In genomic region chr20:18729426-18729825, GRCh38 we compare ENCODE assay signal across 18 cellular contexts.
DNase-seq lines count a peak whose midpoint lies in the region; ATAC-seq and TF ChIP-seq lines count a peak whose summit lies in the region.
"Had no signal": no experiment of that assay in that cellular context is flagged by ENCODE, and none has a peak within 500 bp of the region (broad histone marks: within the 10 kb centered on the region; RNA-seq: fewer than 3 reads in every experiment).

No MANE protein-coding gene starts in this region.

- no peak for ATAC-seq in central memory CD8-positive, alpha-beta T cell (replicated peaks; ENCODE audit: extremely low read depth, poor library complexity, severe bottlenecking)
- no peak for ATAC-seq in HG03135 (IDR thresholded peaks at IDR 0.05; ENCODE audit: unreplicated experiment)
- ATAC-seq: CD8-positive, alpha-beta T cell; T-cell had no signal

- no peak for DNase-seq in central memory CD8-positive, alpha-beta T cell (ENCODE audit: low spot score in 2 of 2)
- DNase-seq in neuronal stem cell (ENCODE audit: low spot score), result no peak
- DNase-seq in CD1c-positive myeloid dendritic cell (ENCODE audit: extremely low spot score), result no peak
- no peak for DNase-seq in stimulated activated CD4-positive, alpha-beta T cell treated with anti-CD3 and anti-CD28 coated beads, Interleukin-4, amount 100 ng/mL, for 24 hours
- no peak for DNase-seq in activated CD4-positive, alpha-beta memory T cell treated with anti-CD3 and anti-CD28 coated beads for 36 hours
- DNase-seq: AML-193; Calu3; CD8-positive, alpha-beta T cell; EL; NCI-H748 treated with DMSO at 0.1 percent for 48 hours; NK-92 treated with Interleukin-12 subunit alpha and Interleukin-12 subunit beta, amount 100 ng/mL, for 24 hours; OCI-M1; SHP77; SK-N-SH; T-cell had no signal

- peaks cover 48% of the 10 kb centered on the region for H3K4me1 Mint-ChIP-seq in central memory CD8-positive, alpha-beta T cell
- H3K4me1 Mint-ChIP-seq in activated CD4-positive, alpha-beta memory T cell treated with anti-CD3 and anti-CD28 coated beads for 36 hours (ENCODE audit: low read depth), result peaks cover 21% of the 10 kb centered on the region

- H2BK12ac ChIP-seq in neuronal stem cell (ENCODE audit: low read length), result no peak overlapping the region

- H3K4me3 Mint-ChIP-seq in central memory CD8-positive, alpha-beta T cell, result no peak overlapping the region
- no peak overlapping the region for H3K4me3 Mint-ChIP-seq in activated CD4-positive, alpha-beta memory T cell treated with anti-CD3 and anti-CD28 coated beads for 36 hours
- H3K4me3 Mint-ChIP-seq: CD8-positive, alpha-beta T cell; T-cell had no signal

- no CpG with 5 or more reads among the region's 3 CpGs for WGBS in neuronal stem cell (ENCODE audit: extremely low coverage in 2 of 2, insufficient read length in 2 of 2, insufficient replicate concordance in 1 of 2), 2 donors

- H3K79me2 ChIP-seq in DOHH2 (ENCODE audit: control insufficient read depth, low read length), result no peaks in the 10 kb centered on the region
- H3K79me2 ChIP-seq in OCI-LY3 (ENCODE audit: low read length), result no peaks in the 10 kb centered on the region

- no peak overlapping the region for H3K27ac ChIP-seq in DOHH2 (ENCODE audit: low read depth, low read length)
- H3K27ac ChIP-seq in OCI-LY3 (ENCODE audit: low read length), result no peak overlapping the region
- no peak overlapping the region for H3K27ac ChIP-seq in neuronal stem cell (replicated peaks; ENCODE audit: low read length)

- peak overlapping the region; percentile 5 for H3K27ac Mint-ChIP-seq in central memory CD8-positive, alpha-beta T cell (ENCODE audit: low read depth)
- no peak overlapping the region for H3K27ac Mint-ChIP-seq in activated CD4-positive, alpha-beta memory T cell treated with anti-CD3 and anti-CD28 coated beads for 36 hours
- H3K27ac Mint-ChIP-seq: CD8-positive, alpha-beta T cell; T-cell had no signal

- TF ChIP-seq CTCF in DOHH2 (IDR thresholded peaks at IDR 0.05; ENCODE audit: low read depth, low read length, poor library complexity, severe bottlenecking) (no peak), OCI-LY3 (IDR thresholded peaks at IDR 0.05; ENCODE audit: low read depth, low read length) (no peak)

- H3K4me1 ChIP-seq in DOHH2 (ENCODE audit: control insufficient read depth, low read length), result peaks cover 20% of the 10 kb centered on the region
- H3K4me1 ChIP-seq in OCI-LY3 (ENCODE audit: low read length), result peaks cover 34% of the 10 kb centered on the region
- peaks cover 2 to 3% of the 10 kb centered on the region in 2 donors for H3K4me1 ChIP-seq in neuronal stem cell (ENCODE audit: control insufficient read depth in 2 of 2, insufficient read depth in 1 of 2, low read depth in 1 of 2, low read length in 2 of 2)

- no peaks in the 10 kb centered on the region for H4K20me1 ChIP-seq in DOHH2 (ENCODE audit: control insufficient read depth, insufficient read depth, low read depth, low read length)
- H4K20me1 ChIP-seq in OCI-LY3 (ENCODE audit: insufficient read depth, low read length), result no peaks in the 10 kb centered on the region

- no peaks in the 10 kb centered on the region for H3K9me2 ChIP-seq in DOHH2 (replicated peaks; ENCODE audit: control insufficient read depth, low read length)
- H3K9me2 ChIP-seq: SK-N-SH had no signal

- no peak overlapping the region for H3K14ac ChIP-seq in neuronal stem cell (ENCODE audit: low read length)

- no peaks in the 10 kb centered on the region for H3K9me3 Mint-ChIP-seq in central memory CD8-positive, alpha-beta T cell
- H3K9me3 Mint-ChIP-seq in activated CD4-positive, alpha-beta memory T cell treated with anti-CD3 and anti-CD28 coated beads for 36 hours, result no peaks in the 10 kb centered on the region
- H3K9me3 Mint-ChIP-seq: CD8-positive, alpha-beta T cell; T-cell had no signal

- H3K27me3 ChIP-seq in DOHH2 (ENCODE audit: control insufficient read depth, low read length), result no peaks in the 10 kb centered on the region
- H3K27me3 ChIP-seq in OCI-LY3 (ENCODE audit: low read depth, low read length), result no peaks in the 10 kb centered on the region
- no peaks in the 10 kb centered on the region for H3K27me3 ChIP-seq in neuronal stem cell (ENCODE audit: control insufficient read depth in 3 of 3, insufficient read depth in 3 of 3, low read depth in 1 of 3, low read length in 3 of 3)

- no peak overlapping the region for H3K18ac ChIP-seq in neuronal stem cell (ENCODE audit: low read length)

- POLR2A ChIA-PET in activated CD4-positive, alpha-beta memory T cell treated with anti-CD3 and anti-CD28 coated beads for 36 hours (lab: Charles Lee), result no interaction called here

- H3K9ac ChIP-seq in OCI-LY3 (ENCODE audit: low read length) (no peak overlapping the region), neuronal stem cell (ENCODE audit: low read depth, low read length, poor library complexity) (peak overlapping the region; percentile 70)
- H3K9ac ChIP-seq: SK-N-SH had no signal

- H3K36me3 ChIP-seq in DOHH2 (ENCODE audit: control insufficient read depth, low read length) (no peaks in the 10 kb centered on the region), OCI-LY3 (replicated peaks; ENCODE audit: low read depth, low read length) (no peaks in the 10 kb centered on the region), neuronal stem cell (replicated peaks in 1 of 2; ENCODE audit: control insufficient read depth in 2 of 2, insufficient read depth in 2 of 2, low read length in 2 of 2) (no peaks in the 10 kb centered on the region)

- intact Hi-C loops in activated CD4-positive, alpha-beta memory T cell treated with anti-CD3 and anti-CD28 coated beads for 36 hours (cut with micrococcal nuclease), result no loop called here

- peaks cover 1% of the 10 kb centered on the region for H3K36me3 Mint-ChIP-seq in central memory CD8-positive, alpha-beta T cell (ENCODE audit: insufficient read depth)
- peaks cover under 1% of the 10 kb centered on the region for H3K36me3 Mint-ChIP-seq in activated CD4-positive, alpha-beta memory T cell treated with anti-CD3 and anti-CD28 coated beads for 36 hours

- no peak overlapping the region for H3K4me3 ChIP-seq in DOHH2 (ENCODE audit: low read length)
- H3K4me3 ChIP-seq in OCI-LY3 (ENCODE audit: low read length), result no peak overlapping the region
- H3K4me3 ChIP-seq in neuronal stem cell (ENCODE audit: low read length in 2 of 2), result no peak overlapping the region

- H3K23ac ChIP-seq in neuronal stem cell (ENCODE audit: low read depth, low read length, poor library complexity), result no peak overlapping the region

- no peak overlapping the region for H2BK120ac ChIP-seq in neuronal stem cell (ENCODE audit: low read depth, low read length)

- CTCF ChIA-PET in activated CD4-positive, alpha-beta memory T cell treated with anti-CD3 and anti-CD28 coated beads for 36 hours (lab: Charles Lee), result no interaction called here

- no peak overlapping the region for H4K91ac ChIP-seq in neuronal stem cell (ENCODE audit: low read depth, low read length, poor library complexity)

- H2AK5ac ChIP-seq in neuronal stem cell (ENCODE audit: low read depth, low read length), result no peak overlapping the region

- H3K4me2 ChIP-seq in DOHH2 (ENCODE audit: low read length) (peak overlapping the region; percentile 54; the same call in 1 of the 2 replicates), OCI-LY3 (ENCODE audit: low read length) (peak overlapping the region; percentile 66), neuronal stem cell (ENCODE audit: insufficient read depth, low read length, poor library complexity, severe bottlenecking) (no peak overlapping the region)
- H3K4me2 ChIP-seq: SK-N-SH had no signal

- H2AFZ ChIP-seq in OCI-LY3 (ENCODE audit: low read depth, low read length) (no peak overlapping the region), neuronal stem cell (ENCODE audit: low read length) (no peak overlapping the region)

- no peak overlapping the region for H2BK5ac ChIP-seq in neuronal stem cell (ENCODE audit: low read length)

- no peak overlapping the region for H2BK15ac ChIP-seq in neuronal stem cell (ENCODE audit: low read length)

- no peaks in the 10 kb centered on the region for H3K79me1 ChIP-seq in neuronal stem cell (ENCODE audit: low read depth, low read length)

- no peak overlapping the region for H4K8ac ChIP-seq in neuronal stem cell (ENCODE audit: low read depth, low read length)

- no peaks in the 10 kb centered on the region for H3K27me3 Mint-ChIP-seq in central memory CD8-positive, alpha-beta T cell
- no peaks in the 10 kb centered on the region for H3K27me3 Mint-ChIP-seq in activated CD4-positive, alpha-beta memory T cell treated with anti-CD3 and anti-CD28 coated beads for 36 hours
- H3K27me3 Mint-ChIP-seq: T-cell had no signal

- no peaks in the 10 kb centered on the region for H3F3A ChIP-seq in DOHH2 (ENCODE audit: control insufficient read depth, insufficient read depth)

- H3K9me3 ChIP-seq in DOHH2 (ENCODE audit: control insufficient read depth, insufficient read depth, low read length) (no peaks in the 10 kb centered on the region), OCI-LY3 (ENCODE audit: insufficient read depth, low read length) (no peaks in the 10 kb centered on the region), neuronal stem cell (replicated peaks in 1 of 2; ENCODE audit: control insufficient read depth in 2 of 2, insufficient read depth in 1 of 2, low read depth in 1 of 2, low read length in 2 of 2) (no peaks in the 10 kb centered on the region)
- H3K9me3 ChIP-seq: SK-N-SH had no signal

- no peak overlapping the region for H3K4ac ChIP-seq in neuronal stem cell (ENCODE audit: low read length)
